ENCODE assay signal across 8 cellular contexts in the genomic region with DNA sequence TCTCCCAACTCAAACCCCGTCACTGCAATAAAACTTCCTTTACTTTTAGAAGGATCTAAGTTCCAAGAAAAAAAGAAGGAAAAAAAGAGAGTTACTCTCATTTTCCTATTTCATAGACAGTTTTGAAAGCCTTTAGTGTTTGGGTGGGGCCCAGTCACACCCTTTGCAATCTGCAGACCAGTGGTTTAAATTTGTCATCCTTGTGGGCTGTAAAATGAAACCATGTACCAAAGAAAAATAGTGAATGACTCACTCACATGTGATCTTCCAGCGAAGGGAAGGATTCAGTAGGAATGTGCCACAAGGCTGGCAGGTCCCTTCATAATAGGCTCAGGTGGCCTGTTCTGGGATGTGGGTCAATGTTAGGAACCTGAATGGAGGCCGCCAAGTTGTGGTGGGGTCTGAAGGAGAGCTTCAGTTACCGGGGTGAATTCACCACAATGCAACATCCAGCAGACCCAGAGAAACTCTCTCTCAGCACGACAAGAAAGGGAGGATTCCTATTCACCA. TPM values are rescaled to one million over a fixed set of nuclear protein-coding genes. Genes with fewer than 3 reads are reported as not detected.
DNase-seq lines count a peak whose midpoint lies in the region; ATAC-seq and TF ChIP-seq lines count a peak whose summit lies in the region.

No MANE protein-coding gene starts in this region.

- no peak overlapping the region for H2BK120ac ChIP-seq in mesendoderm (ENCODE audit: low read depth, low read length)

- DNase-seq in DMS 273 (lab: John Stamatoyannopoulos, UW; ENCODE audit: unreplicated experiment), result peak; percentile 72
- no peak for DNase-seq in DMS 273 treated with DMSO at 0.1 percent for 48 hours (lab: John Stamatoyannopoulos, UW)
- peak; percentile 25 for DNase-seq in NOMO-1 treated with dmso at 0.1 percent for 144 hours (lab: John Stamatoyannopoulos, UW; ENCODE audit: unreplicated experiment)
- peak; percentile 87 for DNase-seq in choroid plexus epithelial cell (ENCODE audit: low read depth)
- peak; percentile 44 for DNase-seq in mesendoderm
- DNase-seq in DMS79 (lab: John Stamatoyannopoulos, UW), result no peak
- no peak for DNase-seq in WERI-Rb-1

- no peak overlapping the region for H3K4me3 ChIP-seq in choroid plexus epithelial cell (ENCODE audit: low read depth, low read length)
- H3K4me3 ChIP-seq in mesendoderm (ENCODE audit: low read length), result no peak overlapping the region
- H3K4me3 ChIP-seq in WERI-Rb-1 (ENCODE audit: low read depth, low read length), result no peak overlapping the region

- H3K79me1 ChIP-seq in mesendoderm (ENCODE audit: low read length), result no peaks in the 10 kb centered on the region

- H3K9me3 ChIP-seq in WERI-Rb-1 (ENCODE audit: severe bottlenecking), result no peaks in the 10 kb centered on the region

- no peak overlapping the region for H2BK15ac ChIP-seq in mesendoderm (replicated peaks; ENCODE audit: low read depth)

- no CpG with 5 or more reads among the region's 5 CpGs for WGBS in mesendoderm (ENCODE audit: extremely low coverage, insufficient coverage, low lambda C conversion rate)

- no peak overlapping the region for H3K18ac ChIP-seq in mesendoderm (ENCODE audit: low read length)

- H3K27me3 ChIP-seq in mesendoderm (ENCODE audit: insufficient read depth, low read length, poor library complexity), result no peaks in the 10 kb centered on the region
- H3K27me3 ChIP-seq in WERI-Rb-1 (ENCODE audit: insufficient read depth, low read depth, severe bottlenecking), result no peaks in the 10 kb centered on the region

- TF ChIP-seq CTCF in choroid plexus epithelial cell (conservative IDR thresholded peaks at IDR 0.05; ENCODE audit: low read depth, low read length) (no peak), WERI-Rb-1 (IDR thresholded peaks at IDR 0.05; ENCODE audit: low read depth, low read length) (no peak)

- peak overlapping the region; percentile 26 for H3K4ac ChIP-seq in mesendoderm (ENCODE audit: low read depth, low read length)

- no peak overlapping the region for H2AK5ac ChIP-seq in mesendoderm (ENCODE audit: low read length)

- no peak overlapping the region for H3K56ac ChIP-seq in mesendoderm (ENCODE audit: low read length)

- no peak overlapping the region for H4K8ac ChIP-seq in mesendoderm (ENCODE audit: low read depth, low read length)

- no peak overlapping the region for H3K27ac ChIP-seq in mesendoderm (ENCODE audit: low read depth, low read length)
- no peak overlapping the region for H3K27ac ChIP-seq in WERI-Rb-1

- H3K79me2 ChIP-seq in mesendoderm (ENCODE audit: control insufficient read depth, insufficient read depth, low read length), result no peaks in the 10 kb centered on the region

- ATAC-seq in GM18519 (IDR thresholded peaks at IDR 0.05; ENCODE audit: low FRiP score, unreplicated experiment), result no peak

- no peak overlapping the region for H4K5ac ChIP-seq in mesendoderm (ENCODE audit: low read length)

- H2BK5ac ChIP-seq in mesendoderm (ENCODE audit: low read length), result no peak overlapping the region

- no peak overlapping the region for H3K23ac ChIP-seq in mesendoderm (ENCODE audit: low read length)

- no peak overlapping the region for H3K9ac ChIP-seq in mesendoderm (ENCODE audit: low read length)

- H3K4me2 ChIP-seq in mesendoderm (ENCODE audit: low read length), result no peak overlapping the region

- H3K36me3 ChIP-seq in mesendoderm (ENCODE audit: control insufficient read depth, insufficient read depth, low read length) (no peaks in the 10 kb centered on the region), WERI-Rb-1 (no peaks in the 10 kb centered on the region)

- no peaks in the 10 kb centered on the region for H3K4me1 ChIP-seq in mesendoderm (ENCODE audit: control insufficient read depth, low read depth, low read length)

RNA-seq across cellular contexts. Expression of gene ANXA4, which starts 28.3 kb away (rescaled TPM):
- polyA plus RNA-seq in mesendoderm (2013, experiment 1 of 2), result 8.1 TPM
- 8.6 TPM for polyA plus RNA-seq in mesendoderm (2013, experiment 2 of 2)

RNA-seq across cellular contexts. Expression of gene GMCL1, which starts 59.2 kb away (rescaled TPM):
- 14.3 TPM for polyA plus RNA-seq in mesendoderm (2013, experiment 1 of 2)
- polyA plus RNA-seq in mesendoderm (2013, experiment 2 of 2), result 13.2 TPM

Comparison
In these comparisons a context has a peak if more than half of its experiments do, and no peak if none do; other contexts are left out.
1. DNase-seq: peak in DMS 273 (single experiment), NOMO-1 treated with dmso at 0.1 percent for 144 hours (single experiment), choroid plexus epithelial cell (single experiment) and mesendoderm (single experiment); none in DMS 273 treated with DMSO at 0.1 percent for 48 hours (single experiment), DMS79 (single experiment) and WERI-Rb-1 (single experiment).